ENCODE assay signal across 1 cellular context in the genomic region with DNA sequence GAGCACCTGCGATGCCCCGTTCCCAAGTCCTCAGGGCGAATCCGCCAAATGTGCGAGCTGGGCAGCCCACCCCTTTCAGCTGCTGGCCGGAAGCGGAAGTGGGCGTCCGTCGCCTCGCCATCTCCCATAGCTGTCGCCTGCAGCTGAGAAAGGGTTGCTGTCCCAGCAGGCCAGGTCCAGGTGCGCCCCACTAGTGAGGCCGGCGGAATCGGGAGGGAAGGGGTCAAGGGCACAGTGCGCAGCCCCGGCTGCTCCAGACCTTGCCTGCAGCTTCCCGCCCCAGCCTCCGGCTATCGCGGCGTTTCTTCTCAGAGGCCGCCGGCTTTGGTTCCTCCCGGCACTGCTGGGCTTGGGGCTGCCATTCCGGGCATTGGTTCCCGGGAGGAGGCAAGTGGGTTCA.
TF ChIP-seq lines count a peak whose summit lies in the region.

Gene ZNF177 (plus strand): TSS at position 109 of the 400 bp plus-strand sequence. CDS start 15,299 bp downstream, outside the sequence.

TF ChIP-seq in K562, 482 proteins besides CTCF, POLR2A, EP300 and RAD21 (continued from another document and continues in another):
- TF ChIP-seq ZBTB40 (IDR thresholded peaks at IDR 0.05) (peak; percentile 85), ZBTB40 (CRISPR knock-in tag; IDR thresholded peaks at IDR 0.05) (no peak), RBM22 (IDR thresholded peaks at IDR 0.05; ENCODE audit: low read depth, low read length, poor library complexity, severe bottlenecking) (no peak), GABPB1 (CRISPR knock-in tag; IDR thresholded peaks at IDR 0.05) (peak; percentile 78), BRD9 (IDR thresholded peaks at IDR 0.05; ENCODE audit: low read depth, partially characterized antibody) (no peak), ZNF507 (tag; conservative IDR thresholded peaks at IDR 0.05) (no peak), SMARCA4 (IDR thresholded peaks at IDR 0.05) (no peak), ZBTB11 (CRISPR knock-in tag; IDR thresholded peaks at IDR 0.05) (peak in 1 of 3 experiments; percentile 58; a peak in 1 of 6 replicates), PHB2 (IDR thresholded peaks at IDR 0.05; ENCODE audit: low read depth) (no peak), NBN (IDR thresholded peaks at IDR 0.05; ENCODE audit: low read depth) (no peak), POLR2AphosphoS2 (IDR thresholded peaks at IDR 0.05; ENCODE audit: low read length) (no peak), ELF1 (tag; IDR thresholded peaks at IDR 0.05) (0 out of 2 replicates have a peak, but pooled peaks have one; percentile 37), ZNF57 (CRISPR knock-in tag; IDR thresholded peaks at IDR 0.05) (no peak), KDM5B (IDR thresholded peaks at IDR 0.05; ENCODE audit: insufficient replicate concordance, low read depth, low read length) (no peak), MAFK (IDR thresholded peaks at IDR 0.05; ENCODE audit: low read length) (no peak), TFAP4 (CRISPR knock-in tag; IDR thresholded peaks at IDR 0.05; ENCODE audit: borderline replicate concordance) (peak; percentile 62; the same call in 1 of the 2 replicates), EHMT2 (IDR thresholded peaks at IDR 0.05) (peak; percentile 37; the same call in 1 of the 2 replicates), HMGN3 (IDR thresholded peaks at IDR 0.05; ENCODE audit: borderline replicate concordance, extremely low read depth, insufficient read length, low read depth, low read length) (peak; percentile 58), AFF1 (IDR thresholded peaks at IDR 0.05; ENCODE audit: low read depth in 1 of 2, partially characterized antibody in 2 of 2) (no peak), VEZF1 (CRISPR knock-in tag; IDR thresholded peaks at IDR 0.05) (peak; percentile 61; the same call in 1 of the 2 replicates), DPF2 (IDR thresholded peaks at IDR 0.05) (no peak), KDM4B (IDR thresholded peaks at IDR 0.05; ENCODE audit: borderline replicate concordance in 2 of 2, low read depth in 1 of 2) (peak in 1 of 2 experiments; percentile 70; a peak in 1 of 4 replicates), COPS2 (conservative IDR thresholded peaks at IDR 0.05) (no peak), TRIM24 (IDR thresholded peaks at IDR 0.05) (no peak), MCM2 (IDR thresholded peaks at IDR 0.05; ENCODE audit: low read depth) (no peak), ZNF146 (CRISPR knock-in tag; IDR thresholded peaks at IDR 0.05; ENCODE audit: unreplicated experiment) (no peak), SAFB2 (IDR thresholded peaks at IDR 0.05; ENCODE audit: borderline replicate concordance, low read depth, low read length, severe bottlenecking) (no peak), FUS (optimal IDR thresholded peaks at IDR 0.05; ENCODE audit: low read depth, low read length) (no peak), DDX20 (tag; IDR thresholded peaks at IDR 0.05; ENCODE audit: low read depth) (no peak)
- TF ChIP-seq, protein P1, sequence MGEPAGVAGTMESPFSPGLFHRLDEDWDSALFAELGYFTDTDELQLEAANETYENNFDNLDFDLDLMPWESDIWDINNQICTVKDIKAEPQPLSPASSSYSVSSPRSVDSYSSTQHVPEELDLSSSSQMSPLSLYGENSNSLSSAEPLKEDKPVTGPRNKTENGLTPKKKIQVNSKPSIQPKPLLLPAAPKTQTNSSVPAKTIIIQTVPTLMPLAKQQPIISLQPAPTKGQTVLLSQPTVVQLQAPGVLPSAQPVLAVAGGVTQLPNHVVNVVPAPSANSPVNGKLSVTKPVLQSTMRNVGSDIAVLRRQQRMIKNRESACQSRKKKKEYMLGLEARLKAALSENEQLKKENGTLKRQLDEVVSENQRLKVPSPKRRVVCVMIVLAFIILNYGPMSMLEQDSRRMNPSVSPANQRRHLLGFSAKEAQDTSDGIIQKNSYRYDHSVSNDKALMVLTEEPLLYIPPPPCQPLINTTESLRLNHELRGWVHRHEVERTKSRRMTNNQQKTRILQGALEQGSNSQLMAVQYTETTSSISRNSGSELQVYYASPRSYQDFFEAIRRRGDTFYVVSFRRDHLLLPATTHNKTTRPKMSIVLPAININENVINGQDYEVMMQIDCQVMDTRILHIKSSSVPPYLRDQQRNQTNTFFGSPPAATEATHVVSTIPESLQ (CRISPR knock-in tag; IDR thresholded peaks at IDR 0.05), result no peak
- TF ChIP-seq, protein P2, sequence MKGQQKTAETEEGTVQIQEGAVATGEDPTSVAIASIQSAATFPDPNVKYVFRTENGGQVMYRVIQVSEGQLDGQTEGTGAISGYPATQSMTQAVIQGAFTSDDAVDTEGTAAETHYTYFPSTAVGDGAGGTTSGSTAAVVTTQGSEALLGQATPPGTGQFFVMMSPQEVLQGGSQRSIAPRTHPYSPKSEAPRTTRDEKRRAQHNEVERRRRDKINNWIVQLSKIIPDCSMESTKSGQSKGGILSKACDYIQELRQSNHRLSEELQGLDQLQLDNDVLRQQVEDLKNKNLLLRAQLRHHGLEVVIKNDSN (CRISPR knock-in tag; IDR thresholded peaks at IDR 0.05), result no peak
- TF ChIP-seq, protein P3, sequence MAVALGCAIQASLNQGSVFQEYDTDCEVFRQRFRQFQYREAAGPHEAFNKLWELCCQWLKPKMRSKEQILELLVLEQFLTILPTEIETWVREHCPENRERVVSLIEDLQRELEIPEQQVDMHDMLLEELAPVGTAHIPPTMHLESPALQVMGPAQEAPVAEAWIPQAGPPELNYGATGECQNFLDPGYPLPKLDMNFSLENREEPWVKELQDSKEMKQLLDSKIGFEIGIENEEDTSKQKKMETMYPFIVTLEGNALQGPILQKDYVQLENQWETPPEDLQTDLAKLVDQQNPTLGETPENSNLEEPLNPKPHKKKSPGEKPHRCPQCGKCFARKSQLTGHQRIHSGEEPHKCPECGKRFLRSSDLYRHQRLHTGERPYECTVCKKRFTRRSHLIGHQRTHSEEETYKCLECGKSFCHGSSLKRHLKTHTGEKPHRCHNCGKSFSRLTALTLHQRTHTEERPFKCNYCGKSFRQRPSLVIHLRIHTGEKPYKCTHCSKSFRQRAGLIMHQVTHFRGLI (CRISPR knock-in tag; IDR thresholded peaks at IDR 0.05), result no peak
